Comparison of ENCODE assay signal across 13 cellular contexts in the genomic region with DNA sequence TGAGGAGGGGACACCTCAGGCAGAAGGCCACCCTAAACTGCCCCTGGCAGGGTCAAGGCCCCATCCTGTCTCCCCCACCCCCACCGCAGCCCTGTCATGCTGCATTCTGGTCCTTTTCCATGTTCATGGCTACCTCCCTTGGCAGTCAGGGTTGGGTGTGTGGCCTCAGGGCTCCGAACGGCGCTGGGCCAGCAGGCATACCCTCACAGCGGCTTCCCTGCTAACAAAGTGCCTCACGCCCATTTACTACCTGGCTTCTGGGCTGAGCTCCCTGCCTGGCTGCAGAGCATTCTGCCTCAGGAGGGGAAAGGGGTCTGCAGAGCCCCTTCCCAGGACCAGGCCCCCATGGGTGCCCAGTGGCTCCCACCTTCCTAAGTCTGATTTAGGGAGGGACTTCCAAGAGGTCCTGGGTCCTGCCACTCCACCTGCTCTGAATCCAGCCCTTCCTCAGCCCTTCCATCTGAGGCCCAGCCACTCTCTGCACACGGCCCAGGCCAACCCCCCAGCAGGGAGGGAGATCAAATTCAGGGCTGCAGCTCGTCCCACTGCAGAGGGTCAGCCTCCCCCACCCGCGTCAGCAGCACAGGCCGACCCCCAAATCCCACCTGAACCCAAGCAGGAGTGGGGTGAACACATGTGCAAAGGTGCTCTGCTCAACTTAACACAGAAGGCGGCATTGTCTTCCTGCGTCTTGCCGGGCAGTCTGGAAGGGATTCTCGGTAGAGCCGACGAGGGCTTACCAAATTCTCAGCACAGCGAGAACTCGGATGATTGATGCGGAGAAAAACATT.
"Had no signal": no experiment of that assay in that cellular context is flagged by ENCODE, and none has a peak within 500 bp of the region (broad histone marks: within the 10 kb centered on the region; RNA-seq: fewer than 3 reads in every experiment).

No MANE protein-coding gene starts in this region.

- DNase-seq: activated CD4-positive, alpha-beta T cell treated with anti-CD3 and anti-CD28 coated beads, Interleukin-2, amount 50 U/mL, for 1 hour; activated naive CD4-positive, alpha-beta T cell treated with anti-CD3 and anti-CD28 coated beads, Interleukin-2, amount 50 U/mL, for 16 hours; adrenal gland; body of pancreas; dermis blood vessel endothelial cell; erythroblast; immature natural killer cell; stimulated activated naive B cell treated with anti-CD40 and anti-IgM and Interleukin-4, amounts not matched to agents 10 μg/mL and 1 μg/mL and 100 μg/mL, for 72 hours; trophoblast cell had no signal

- H3K36me3 ChIP-seq: adrenal gland, prostate gland, right lobe of liver had no signal

- H3K4me3 ChIP-seq: adrenal gland, body of pancreas, prostate gland, right lobe of liver had no signal

- H3K4me1 Mint-ChIP-seq: central memory CD8-positive, alpha-beta T cell; immature natural killer cell; stimulated activated naive B cell treated with anti-CD40 and anti-IgM and Interleukin-4, amounts not matched to agents 10 μg/mL and 1 μg/mL and 100 μg/mL, for 72 hours had no signal

- H3K27ac Mint-ChIP-seq: activated T-helper 2 cell treated with anti-CD3 and anti-CD28 coated beads, Interferon-gamma antibody, Interleukin-2, Interleukin-4, amounts not matched to agents 10 μg/mL and 5 μg/mL and 100 μg/mL, durations not matched to agents 14 hours and 24 hours and 36 hours; immature natural killer cell; stimulated activated naive B cell treated with anti-CD40 and anti-IgM and Interleukin-4, amounts not matched to agents 10 μg/mL and 1 μg/mL and 100 μg/mL, for 72 hours had no signal

- H3K36me3 Mint-ChIP-seq: immature natural killer cell; stimulated activated naive B cell treated with anti-CD40 and anti-IgM and Interleukin-4, amounts not matched to agents 10 μg/mL and 1 μg/mL and 100 μg/mL, for 72 hours had no signal

- H3K27me3 ChIP-seq: adrenal gland, body of pancreas, right lobe of liver had no signal

- ATAC-seq: body of pancreas; stimulated activated naive B cell treated with anti-CD40 and anti-IgM and Interleukin-4, amounts not matched to agents 10 μg/mL and 1 μg/mL and 100 μg/mL, for 72 hours had no signal

- H3K27ac ChIP-seq: adrenal gland, body of pancreas, prostate gland, right lobe of liver had no signal

- H3K4me3 Mint-ChIP-seq: central memory CD8-positive, alpha-beta T cell; immature natural killer cell; stimulated activated naive B cell treated with anti-CD40 and anti-IgM and Interleukin-4, amounts not matched to agents 10 μg/mL and 1 μg/mL and 100 μg/mL, for 72 hours had no signal

- H3K9me3 Mint-ChIP-seq: activated T-helper 2 cell treated with anti-CD3 and anti-CD28 coated beads, Interferon-gamma antibody, Interleukin-2, Interleukin-4, amounts not matched to agents 10 μg/mL and 5 μg/mL and 100 μg/mL, durations not matched to agents 14 hours and 24 hours and 36 hours; central memory CD8-positive, alpha-beta T cell; immature natural killer cell; stimulated activated naive B cell treated with anti-CD40 and anti-IgM and Interleukin-4, amounts not matched to agents 10 μg/mL and 1 μg/mL and 100 μg/mL, for 72 hours had no signal

- H3K4me1 ChIP-seq: adrenal gland, body of pancreas, prostate gland, right lobe of liver had no signal

- H3K9me3 ChIP-seq: adrenal gland, body of pancreas, prostate gland, right lobe of liver had no signal
